Comparison of ENCODE assay signal across 10 cellular contexts in the genomic region with DNA sequence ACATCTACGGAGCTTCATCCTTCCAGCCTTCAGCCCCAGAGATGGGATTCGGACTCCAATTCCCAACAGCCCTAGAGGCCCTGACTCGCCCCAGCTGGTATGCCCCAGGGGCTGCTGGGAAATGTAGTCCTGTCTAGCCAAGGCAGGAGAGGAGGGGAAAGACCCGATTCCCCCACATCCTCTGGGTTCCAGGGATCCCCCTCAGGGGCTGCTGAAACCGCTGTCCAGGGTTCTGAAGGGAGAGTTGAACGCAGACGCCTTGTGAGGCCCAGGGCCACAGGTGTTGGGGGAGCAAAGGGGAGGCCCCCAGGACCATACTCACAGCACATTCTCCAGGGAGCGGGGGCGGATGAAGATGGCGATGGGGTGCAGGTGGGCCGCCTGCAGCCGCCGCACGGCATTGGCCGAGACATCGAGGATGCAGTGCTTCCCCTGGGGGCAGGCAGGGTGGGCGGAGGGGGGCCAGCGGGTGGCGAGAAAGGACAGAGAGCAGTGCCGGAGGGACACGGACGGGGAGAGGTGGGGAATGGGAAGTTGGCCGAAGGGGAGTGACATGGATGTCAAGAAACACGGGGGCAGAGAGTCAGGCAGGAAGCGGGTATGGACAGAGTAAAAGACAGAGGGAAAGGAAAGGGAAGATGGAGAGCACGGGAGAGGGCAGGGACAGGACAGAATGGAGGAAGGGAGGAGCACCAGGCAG.
DNase-seq lines count a peak whose midpoint lies in the region; ATAC-seq, FAIRE-seq and TF ChIP-seq lines count a peak whose summit lies in the region.
"Had no signal": no experiment of that assay in that cellular context is flagged by ENCODE, and none has a peak within 500 bp of the region (broad histone marks: within the 10 kb centered on the region; RNA-seq: fewer than 3 reads in every experiment).

No MANE protein-coding gene starts in this region.

- DNase-seq in DMS 273 (lab: John Stamatoyannopoulos, UW; ENCODE audit: unreplicated experiment) (peak; percentile 80), DMS 273 treated with DMSO at 0.1 percent for 48 hours (lab: John Stamatoyannopoulos, UW) (no peak), NB4 (ENCODE audit: low read depth) (peak; percentile 35), cerebellar cortex (ENCODE audit: low spot score) (peak; percentile 87), RCC 7860 (ENCODE audit: low spot score) (no peak)
- DNase-seq: stomach had no signal

- no peaks in the 10 kb centered on the region for H3K4me1 Mint-ChIP-seq in nephron

- ATAC-seq in GM19035 (IDR thresholded peaks at IDR 0.05; ENCODE audit: unreplicated experiment) (no peak), GM21737 (IDR thresholded peaks at IDR 0.05; ENCODE audit: unreplicated experiment) (no peak)

- H3K36me3 Mint-ChIP-seq in nephron (ENCODE audit: low read depth), result peaks cover 61% of the 10 kb centered on the region

- H3K27ac Mint-ChIP-seq in nephron, result peak overlapping the region in 2 of 3 experiments; percentile 54 to 61

- H3K4me3 ChIP-seq in NB4 (ENCODE audit: low read depth, low read length), result no peak overlapping the region
- H3K4me3 ChIP-seq: lung, stomach had no signal

- TF ChIP-seq CTCF in NB4 (IDR thresholded peaks at IDR 0.05; ENCODE audit: low read depth, low read length), result no peak
- no peak for TF ChIP-seq CTCF in nephron (IDR thresholded peaks at IDR 0.05; ENCODE audit: unreplicated experiment in 3 of 3)

- TF ChIP-seq POLR2A in NB4 (IDR thresholded peaks at IDR 0.05; ENCODE audit: extremely low read depth, insufficient read length), result no peak

- H3K9me3 Mint-ChIP-seq in nephron, result no peaks in the 10 kb centered on the region

- no peak overlapping the region for H3K4me3 Mint-ChIP-seq in nephron

- no peak for FAIRE-seq in RCC 7860 (lab: Jason Lieb, UNC)

- H3K27me3 Mint-ChIP-seq in nephron (ENCODE audit: low read depth), result no peaks in the 10 kb centered on the region

Comparison
In these comparisons a context has a peak if more than half of its experiments do, and no peak if none do; other contexts are left out.
1. DNase-seq: peak in DMS 273 (single experiment), NB4 (single experiment) and cerebellar cortex (single experiment); none in DMS 273 treated with DMSO at 0.1 percent for 48 hours (single experiment) and RCC 7860 (single experiment).